ENCODE assay signal across 9 cellular contexts in the genomic region with DNA sequence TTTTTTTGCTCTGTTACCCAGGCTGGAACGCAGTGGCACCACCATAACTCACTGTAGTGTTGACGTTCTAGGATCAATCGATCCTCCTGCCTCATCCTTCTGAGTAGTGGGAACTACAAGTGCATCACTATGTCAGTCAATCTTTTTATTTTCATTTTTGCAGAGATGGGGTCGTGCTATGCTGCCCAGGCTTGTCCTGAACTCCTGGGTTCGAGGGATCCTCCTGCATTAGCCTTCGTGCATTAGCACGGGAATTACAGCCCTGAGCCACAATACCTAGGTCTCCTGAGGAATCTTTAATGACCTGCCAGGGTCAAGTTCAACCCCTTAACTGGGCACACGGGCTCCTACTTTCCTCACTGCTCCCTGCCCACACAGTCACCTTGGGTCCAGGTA. TPM values are rescaled to one million over a fixed set of nuclear protein-coding genes. Genes with fewer than 3 reads are reported as not detected.
DNase-seq lines count a peak whose midpoint lies in the region; ATAC-seq and TF ChIP-seq lines count a peak whose summit lies in the region.
"Had no signal": no experiment of that assay in that cellular context is flagged by ENCODE, and none has a peak within 500 bp of the region (broad histone marks: within the 10 kb centered on the region; RNA-seq: fewer than 3 reads in every experiment).

No MANE protein-coding gene starts in this region.

- peaks cover 0 to 3% (median 0%) of the 10 kb centered on the region in 3 donors for H3K36me3 ChIP-seq in skeletal muscle tissue (ENCODE audit: control insufficient read depth in 3 of 3, insufficient read depth in 3 of 3, low read length in 3 of 3)

- H3K4me1 ChIP-seq in skeletal muscle tissue (ENCODE audit: control insufficient read depth in 3 of 3, insufficient read depth in 3 of 3, low read length in 3 of 3) = peaks cover 35 to 47% (median 47%) of the 10 kb centered on the region in 3 donors

- peak overlapping the region; percentile 99 for H3K27ac Mint-ChIP-seq in activated CD8-positive, alpha-beta T cell treated with anti-CD3 and anti-CD28 coated beads for 36 hours

- in situ Hi-C loops in ACHN (cut with HindIII; ENCODE audit: low pct_ligation_motif_present, low pct_unique_long_range_greater_than_20kb, low sequenced_read_pairs) = no loop called here

- ATAC-seq in activated CD8-positive, alpha-beta T cell treated with anti-CD3 and anti-CD28 coated beads for 36 hours = no peak
- ATAC-seq in HG03342 (IDR thresholded peaks at IDR 0.05; ENCODE audit: unreplicated experiment) = no peak

- peaks cover 86% of the 10 kb centered on the region for H3K4me1 Mint-ChIP-seq in activated CD8-positive, alpha-beta T cell treated with anti-CD3 and anti-CD28 coated beads for 36 hours (ENCODE audit: low read depth)

- peaks cover 11% of the 10 kb centered on the region for H3K9me3 Mint-ChIP-seq in activated CD8-positive, alpha-beta T cell treated with anti-CD3 and anti-CD28 coated beads for 36 hours

- H3K36me3 Mint-ChIP-seq in activated CD8-positive, alpha-beta T cell treated with anti-CD3 and anti-CD28 coated beads for 36 hours (ENCODE audit: low read depth) = peaks cover 45% of the 10 kb centered on the region

- DNase-seq in activated CD8-positive, alpha-beta T cell treated with anti-CD3 and anti-CD28 coated beads for 36 hours = no peak
- DNase-seq in fibroblast of pulmonary artery (ENCODE audit: low read depth) (no peak), GM19240 (ENCODE audit: insufficient read length, low spot score) (no peak), LoVo (ENCODE audit: low spot score) (no peak), ACHN (no peak)
- DNase-seq: NCI-H1694 had no signal

- POLR2A ChIA-PET in activated CD8-positive, alpha-beta T cell treated with anti-CD3 and anti-CD28 coated beads for 36 hours (lab: Charles Lee) = interaction anchor here (0.6 to 0.8 kb wide), 2 partner anchors 85 to 109 kb away, joined by 3 read pairs; no protein-coding TSS in a partner anchor

- H3K9me3 ChIP-seq in skeletal muscle tissue (ENCODE audit: control insufficient read depth in 3 of 3, low read length in 3 of 3) = no peaks in the 10 kb centered on the region

- CTCF ChIA-PET in activated CD8-positive, alpha-beta T cell treated with anti-CD3 and anti-CD28 coated beads for 36 hours (lab: Charles Lee) = interaction anchor here (1.1 to 10.5 kb wide), 3 partner anchors 20 to 330 kb away, joined by 3 to 156 read pairs (median 4); no protein-coding TSS in a partner anchor

- no peaks in the 10 kb centered on the region for H3K27me3 Mint-ChIP-seq in activated CD8-positive, alpha-beta T cell treated with anti-CD3 and anti-CD28 coated beads for 36 hours

- H3K27ac ChIP-seq in skeletal muscle tissue (ENCODE audit: low read depth, low read length) = peak overlapping the region; percentile 87

- H3K9ac ChIP-seq in skeletal muscle tissue (ENCODE audit: low read depth in 1 of 3, low read length in 3 of 3) = peak overlapping the region; percentile 70 to 78 (median 75)

- peak overlapping the region; percentile 89 for H3K4me3 Mint-ChIP-seq in activated CD8-positive, alpha-beta T cell treated with anti-CD3 and anti-CD28 coated beads for 36 hours

- no peaks in the 10 kb centered on the region for H3K27me3 ChIP-seq in skeletal muscle tissue (ENCODE audit: control insufficient read depth in 3 of 3, insufficient read depth in 3 of 3, low read length in 3 of 3)

- H3K4me3 ChIP-seq in GM08714 (ENCODE audit: low read length) (peak overlapping the region; percentile 56; the same call in 1 of the 2 replicates), fibroblast of pulmonary artery (replicated peaks; ENCODE audit: low read depth, low read length) (peak overlapping the region; percentile 36), skeletal muscle tissue (ENCODE audit: low read length in 3 of 3) (peak overlapping the region; percentile 69 to 79 (median 73))

- no peak for TF ChIP-seq CTCF in activated CD8-positive, alpha-beta T cell treated with anti-CD3 and anti-CD28 coated beads for 36 hours (IDR thresholded peaks at IDR 0.05)
- no peak for TF ChIP-seq CTCF in fibroblast of pulmonary artery (IDR thresholded peaks at IDR 0.05; ENCODE audit: low read length, missing control alignments)

- intact Hi-C loops in activated CD8-positive, alpha-beta T cell treated with anti-CD3 and anti-CD28 coated beads for 36 hours (cut with micrococcal nuclease) = no loop called here

RNA-seq across cellular contexts. Expression of a gene that starts 4.4 kb away (rescaled TPM):
- 10 to 100 TPM; 44.5 to 46.7 TPM for total RNA-seq in activated CD8-positive, alpha-beta T cell treated with anti-CD3 and anti-CD28 coated beads for 36 hours
- 13.6 TPM for total RNA-seq in skeletal muscle tissue

RNA-seq across cellular contexts. Expression of a gene that starts 45.5 kb away (rescaled TPM):
- total RNA-seq in activated CD8-positive, alpha-beta T cell treated with anti-CD3 and anti-CD28 coated beads for 36 hours = under 1 TPM; 0.18 TPM
- 21.4 TPM for total RNA-seq in skeletal muscle tissue

Comparison
In these comparisons a context has a peak if more than half of its experiments do, and no peak if none do; other contexts are left out.
1. RNA of a gene that starts 45.5 kb away (total RNA-seq): 21.4 TPM in skeletal muscle tissue (single experiment); 0.18 TPM in activated CD8-positive, alpha-beta T cell treated with anti-CD3 and anti-CD28 coated beads for 36 hours; every median in the first group is over 10 times any median in the second.
2. Peak in every context shown above with its lines, with median percentiles within 50 percentile points of each other: H3K4me3 ChIP-seq.